ENCODE assay signal across 8 cellular contexts in the genomic region with DNA sequence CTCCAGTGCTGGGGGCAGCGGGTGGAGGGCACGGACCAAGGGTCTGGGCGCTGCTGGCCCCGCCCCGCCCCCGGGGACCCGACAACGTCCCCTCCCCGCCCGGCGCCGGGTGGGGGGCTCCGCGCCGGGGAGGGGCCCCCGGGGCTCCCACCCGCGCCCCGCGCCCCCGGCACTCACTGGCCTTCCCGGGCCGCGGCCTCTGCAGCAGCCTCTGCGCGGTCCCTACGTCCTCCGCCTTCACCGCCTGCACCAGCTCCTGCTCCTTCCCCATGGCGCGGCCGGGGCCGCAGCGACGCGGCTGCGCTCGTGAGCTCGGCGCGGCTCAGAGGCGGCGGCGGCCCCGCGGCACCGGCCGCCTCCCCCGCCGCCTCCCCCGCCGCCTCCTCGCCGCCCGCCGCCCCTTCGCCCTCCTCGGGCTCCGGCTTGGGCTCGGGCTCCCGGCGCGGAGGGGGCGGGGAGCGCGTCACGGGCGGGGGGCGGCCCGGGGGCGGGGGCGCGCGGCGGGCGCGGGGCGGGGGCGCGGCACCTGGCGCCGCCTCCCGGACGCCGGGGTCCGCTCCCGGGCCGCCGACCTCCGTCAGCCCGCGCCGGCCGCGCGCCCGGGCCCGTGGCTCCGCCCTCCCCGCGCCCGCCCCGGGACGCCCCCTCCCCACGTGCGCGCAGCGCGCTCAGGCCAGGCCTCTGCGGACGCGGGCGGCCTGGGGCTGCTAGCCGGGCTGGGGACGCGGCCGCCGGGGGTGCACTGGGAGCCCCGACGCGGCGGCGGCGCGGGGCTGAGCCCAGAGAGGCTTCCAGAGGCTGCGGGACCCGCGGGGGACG. TPM values are rescaled to one million over a fixed set of nuclear protein-coding genes. Genes with fewer than 3 reads are reported as not detected.
DNase-seq lines count a peak whose midpoint lies in the region; ATAC-seq, FAIRE-seq and TF ChIP-seq lines count a peak whose summit lies in the region.

A gene with protein sequence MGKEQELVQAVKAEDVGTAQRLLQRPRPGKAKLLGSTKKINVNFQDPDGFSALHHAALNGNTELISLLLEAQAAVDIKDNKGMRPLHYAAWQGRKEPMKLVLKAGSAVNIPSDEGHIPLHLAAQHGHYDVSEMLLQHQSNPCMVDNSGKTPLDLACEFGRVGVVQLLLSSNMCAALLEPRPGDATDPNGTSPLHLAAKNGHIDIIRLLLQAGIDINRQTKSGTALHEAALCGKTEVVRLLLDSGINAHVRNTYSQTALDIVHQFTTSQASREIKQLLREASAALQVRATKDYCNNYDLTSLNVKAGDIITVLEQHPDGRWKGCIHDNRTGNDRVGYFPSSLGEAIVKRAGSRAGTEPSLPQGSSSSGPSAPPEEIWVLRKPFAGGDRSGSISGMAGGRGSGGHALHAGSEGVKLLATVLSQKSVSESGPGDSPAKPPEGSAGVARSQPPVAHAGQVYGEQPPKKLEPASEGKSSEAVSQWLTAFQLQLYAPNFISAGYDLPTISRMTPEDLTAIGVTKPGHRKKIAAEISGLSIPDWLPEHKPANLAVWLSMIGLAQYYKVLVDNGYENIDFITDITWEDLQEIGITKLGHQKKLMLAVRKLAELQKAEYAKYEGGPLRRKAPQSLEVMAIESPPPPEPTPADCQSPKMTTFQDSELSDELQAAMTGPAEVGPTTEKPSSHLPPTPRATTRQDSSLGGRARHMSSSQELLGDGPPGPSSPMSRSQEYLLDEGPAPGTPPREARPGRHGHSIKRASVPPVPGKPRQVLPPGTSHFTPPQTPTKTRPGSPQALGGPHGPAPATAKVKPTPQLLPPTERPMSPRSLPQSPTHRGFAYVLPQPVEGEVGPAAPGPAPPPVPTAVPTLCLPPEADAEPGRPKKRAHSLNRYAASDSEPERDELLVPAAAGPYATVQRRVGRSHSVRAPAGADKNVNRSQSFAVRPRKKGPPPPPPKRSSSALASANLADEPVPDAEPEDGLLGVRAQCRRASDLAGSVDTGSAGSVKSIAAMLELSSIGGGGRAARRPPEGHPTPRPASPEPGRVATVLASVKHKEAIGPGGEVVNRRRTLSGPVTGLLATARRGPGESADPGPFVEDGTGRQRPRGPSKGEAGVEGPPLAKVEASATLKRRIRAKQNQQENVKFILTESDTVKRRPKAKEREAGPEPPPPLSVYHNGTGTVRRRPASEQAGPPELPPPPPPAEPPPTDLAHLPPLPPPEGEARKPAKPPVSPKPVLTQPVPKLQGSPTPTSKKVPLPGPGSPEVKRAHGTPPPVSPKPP (N-terminal part only) (minus strand): TSS at position 444 of the 819 bp plus-strand sequence. CDS start 173 bp downstream, at position 271.

- H3K4me1 ChIP-seq in ectodermal cell (ENCODE audit: control insufficient read depth, insufficient read depth, low read length) (peaks cover 10% of the 10 kb centered on the region), pancreas (peaks cover 5 to 7% (median 7%) of the 10 kb centered on the region in 3 donors)

- FAIRE-seq in pancreas (lab: Jason Lieb, UNC): no peak

- H3K27ac ChIP-seq in ectodermal cell (ENCODE audit: insufficient read depth, low read depth, low read length, poor library complexity, severe bottlenecking): no peak within 1 kb of the TSS
- H3K27ac ChIP-seq in pancreas: no peak within 1 kb of the TSS

- H3K4me3 ChIP-seq in ectodermal cell (ENCODE audit: insufficient read depth, low read depth, low read length) (peak within 1 kb of the TSS; percentile 52), pancreas (peak within 1 kb of the TSS in 3 of 4 donors; percentile 30 to 45 (median 44))

- ATAC-seq in pancreas (peak in 3 of 4 donors; percentile 21 to 55 (median 28)), GM18519 (IDR thresholded peaks at IDR 0.05; ENCODE audit: low FRiP score, unreplicated experiment) (no peak)

- H3K9me3 ChIP-seq in ectodermal cell (ENCODE audit: control insufficient read depth, low read length) (no peaks in the 10 kb centered on the region), pancreas (no peaks in the 10 kb centered on the region)

- no peak for TF ChIP-seq CTCF in pancreas (IDR thresholded peaks at IDR 0.05)

- H3K27me3 ChIP-seq in ectodermal cell (ENCODE audit: control insufficient read depth, insufficient read depth, low read length, poor library complexity, severe bottlenecking): peaks cover 60% of the 10 kb centered on the region
- H3K27me3 ChIP-seq in pancreas: no peaks in the 10 kb centered on the region

- DNase-seq in DMS53 (lab: John Stamatoyannopoulos, UW) (peak; percentile 71), DMS53 treated with DMSO at 0.1 percent for 48 hours (lab: John Stamatoyannopoulos, UW; ENCODE audit: unreplicated experiment) (no peak), NOMO-1 treated with dmso at 0.1 percent for 144 hours (lab: John Stamatoyannopoulos, UW; ENCODE audit: unreplicated experiment) (peak; percentile 11), pancreas (no peak), NCI-H524 treated with DMSO at 0.1 percent for 48 hours (lab: John Stamatoyannopoulos, UW) (no peak), MV-4-11 (lab: John Stamatoyannopoulos, UW) (no peak)

- no peaks in the 10 kb centered on the region for H3K36me3 ChIP-seq in ectodermal cell (ENCODE audit: control insufficient read depth, insufficient read depth, low read length)
- H3K36me3 ChIP-seq in pancreas: no peaks in the 10 kb centered on the region

- intact Hi-C loops in pancreas (cut with DNase I): loop anchor here in 1 of 3 donors (10.0 kb wide), 1 partner anchor 58 kb away; the partner anchor contains the start of gene ECI1

- WGBS in ectodermal cell, 2 experiments: 0 to 1% methylated on average over 129 of the region's 129 CpGs
- 0 to 1% methylated on average over 40 to 124 of the region's 129 CpGs for WGBS in pancreas, 2 donors

RNA-seq across cellular contexts. Expression of the gene that starts here (rescaled TPM):
- 6.3 TPM for polyA plus RNA-seq in ectodermal cell (2013, experiment 1 of 4)
- 6.1 TPM for polyA plus RNA-seq in ectodermal cell (2013, experiment 2 of 4)
- polyA plus RNA-seq in ectodermal cell (2013, experiment 3 of 4): 6.8 TPM
- 6.9 TPM for polyA plus RNA-seq in ectodermal cell (2013, experiment 4 of 4)
- 1 to 10 TPM in 2 of 6 donors, under 1 TPM in 4; 0.61 to 1.7 (median 0.81) TPM for total RNA-seq in pancreas
- 1 to 10 TPM; 1.5 to 2.1 TPM for polyA plus RNA-seq in pancreas

Comparison
In these comparisons a context has a peak if more than half of its experiments do, and no peak if none do; other contexts are left out.
1. DNase-seq: peak in DMS53 (single experiment) and NOMO-1 treated with dmso at 0.1 percent for 144 hours (single experiment); none in DMS53 treated with DMSO at 0.1 percent for 48 hours (single experiment), pancreas (0 of 6), NCI-H524 treated with DMSO at 0.1 percent for 48 hours (single experiment) and MV-4-11 (single experiment).